ENCODE assay signal across 1 cellular context in genomic region chr9:72486606-72486955, GRCh38.
TF ChIP-seq lines count a peak whose summit lies in the region.

No MANE protein-coding gene starts in this region.

TF ChIP-seq in HCT116, 20 proteins besides CTCF, POLR2A, EP300 and RAD21 (continued from another document):
- TF ChIP-seq, protein P1, sequence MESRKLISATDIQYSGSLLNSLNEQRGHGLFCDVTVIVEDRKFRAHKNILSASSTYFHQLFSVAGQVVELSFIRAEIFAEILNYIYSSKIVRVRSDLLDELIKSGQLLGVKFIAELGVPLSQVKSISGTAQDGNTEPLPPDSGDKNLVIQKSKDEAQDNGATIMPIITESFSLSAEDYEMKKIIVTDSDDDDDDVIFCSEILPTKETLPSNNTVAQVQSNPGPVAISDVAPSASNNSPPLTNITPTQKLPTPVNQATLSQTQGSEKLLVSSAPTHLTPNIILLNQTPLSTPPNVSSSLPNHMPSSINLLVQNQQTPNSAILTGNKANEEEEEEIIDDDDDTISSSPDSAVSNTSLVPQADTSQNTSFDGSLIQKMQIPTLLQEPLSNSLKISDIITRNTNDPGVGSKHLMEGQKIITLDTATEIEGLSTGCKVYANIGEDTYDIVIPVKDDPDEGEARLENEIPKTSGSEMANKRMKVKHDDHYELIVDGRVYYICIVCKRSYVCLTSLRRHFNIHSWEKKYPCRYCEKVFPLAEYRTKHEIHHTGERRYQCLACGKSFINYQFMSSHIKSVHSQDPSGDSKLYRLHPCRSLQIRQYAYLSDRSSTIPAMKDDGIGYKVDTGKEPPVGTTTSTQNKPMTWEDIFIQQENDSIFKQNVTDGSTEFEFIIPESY (IDR thresholded peaks at IDR 0.05; ENCODE audit: extremely low read depth, insufficient replicate concordance, low read length) = no peak
- TF ChIP-seq SRF (IDR thresholded peaks at IDR 0.05; ENCODE audit: low read depth) (no peak), CEBPB (IDR thresholded peaks at IDR 0.05; ENCODE audit: low read depth) (no peak), EZH2 (IDR thresholded peaks at IDR 0.05) (no peak), ZNF274 (IDR thresholded peaks at IDR 0.05; ENCODE audit: low read depth, low read length) (no peak), TCF7L2 (IDR thresholded peaks at IDR 0.05; ENCODE audit: borderline replicate concordance, extremely low read depth, insufficient read depth, insufficient read length) (no peak), SIN3A (IDR thresholded peaks at IDR 0.05; ENCODE audit: low read depth) (no peak)
TF ChIP-seq in HCT116: peak in this region for 0.
